ENCODE assay signal across 1 cellular context in the genomic region with DNA sequence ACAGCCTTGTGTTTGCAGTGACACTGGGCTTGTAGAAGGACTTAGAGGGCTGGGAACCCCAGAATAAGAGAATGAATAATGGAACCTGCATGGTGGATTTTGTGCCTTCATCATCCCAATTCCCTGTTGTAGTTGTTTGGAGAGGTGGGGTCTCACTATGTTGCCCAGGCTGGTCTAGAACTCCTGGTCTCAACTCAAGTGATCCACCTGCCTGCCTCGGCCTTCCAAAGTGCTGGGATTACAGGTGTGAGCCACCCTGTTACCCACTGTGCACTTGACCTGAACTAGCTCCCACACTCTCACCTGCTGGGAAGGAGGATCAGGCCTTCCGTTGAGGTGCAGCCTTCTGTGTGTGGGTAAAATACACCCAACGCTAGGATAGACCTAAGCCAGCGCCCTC.
TF ChIP-seq lines count a peak whose summit lies in the region.

No MANE protein-coding gene starts in this region.

TF ChIP-seq in GM23338, 12 proteins besides CTCF, POLR2A, EP300 and RAD21:
- no peak for TF ChIP-seq JUNB (IDR thresholded peaks at IDR 0.05; ENCODE audit: unreplicated experiment)
- no peak for TF ChIP-seq ZNF114 (CRISPR knock-in tag; IDR thresholded peaks at IDR 0.05)
- TF ChIP-seq, protein P1, sequence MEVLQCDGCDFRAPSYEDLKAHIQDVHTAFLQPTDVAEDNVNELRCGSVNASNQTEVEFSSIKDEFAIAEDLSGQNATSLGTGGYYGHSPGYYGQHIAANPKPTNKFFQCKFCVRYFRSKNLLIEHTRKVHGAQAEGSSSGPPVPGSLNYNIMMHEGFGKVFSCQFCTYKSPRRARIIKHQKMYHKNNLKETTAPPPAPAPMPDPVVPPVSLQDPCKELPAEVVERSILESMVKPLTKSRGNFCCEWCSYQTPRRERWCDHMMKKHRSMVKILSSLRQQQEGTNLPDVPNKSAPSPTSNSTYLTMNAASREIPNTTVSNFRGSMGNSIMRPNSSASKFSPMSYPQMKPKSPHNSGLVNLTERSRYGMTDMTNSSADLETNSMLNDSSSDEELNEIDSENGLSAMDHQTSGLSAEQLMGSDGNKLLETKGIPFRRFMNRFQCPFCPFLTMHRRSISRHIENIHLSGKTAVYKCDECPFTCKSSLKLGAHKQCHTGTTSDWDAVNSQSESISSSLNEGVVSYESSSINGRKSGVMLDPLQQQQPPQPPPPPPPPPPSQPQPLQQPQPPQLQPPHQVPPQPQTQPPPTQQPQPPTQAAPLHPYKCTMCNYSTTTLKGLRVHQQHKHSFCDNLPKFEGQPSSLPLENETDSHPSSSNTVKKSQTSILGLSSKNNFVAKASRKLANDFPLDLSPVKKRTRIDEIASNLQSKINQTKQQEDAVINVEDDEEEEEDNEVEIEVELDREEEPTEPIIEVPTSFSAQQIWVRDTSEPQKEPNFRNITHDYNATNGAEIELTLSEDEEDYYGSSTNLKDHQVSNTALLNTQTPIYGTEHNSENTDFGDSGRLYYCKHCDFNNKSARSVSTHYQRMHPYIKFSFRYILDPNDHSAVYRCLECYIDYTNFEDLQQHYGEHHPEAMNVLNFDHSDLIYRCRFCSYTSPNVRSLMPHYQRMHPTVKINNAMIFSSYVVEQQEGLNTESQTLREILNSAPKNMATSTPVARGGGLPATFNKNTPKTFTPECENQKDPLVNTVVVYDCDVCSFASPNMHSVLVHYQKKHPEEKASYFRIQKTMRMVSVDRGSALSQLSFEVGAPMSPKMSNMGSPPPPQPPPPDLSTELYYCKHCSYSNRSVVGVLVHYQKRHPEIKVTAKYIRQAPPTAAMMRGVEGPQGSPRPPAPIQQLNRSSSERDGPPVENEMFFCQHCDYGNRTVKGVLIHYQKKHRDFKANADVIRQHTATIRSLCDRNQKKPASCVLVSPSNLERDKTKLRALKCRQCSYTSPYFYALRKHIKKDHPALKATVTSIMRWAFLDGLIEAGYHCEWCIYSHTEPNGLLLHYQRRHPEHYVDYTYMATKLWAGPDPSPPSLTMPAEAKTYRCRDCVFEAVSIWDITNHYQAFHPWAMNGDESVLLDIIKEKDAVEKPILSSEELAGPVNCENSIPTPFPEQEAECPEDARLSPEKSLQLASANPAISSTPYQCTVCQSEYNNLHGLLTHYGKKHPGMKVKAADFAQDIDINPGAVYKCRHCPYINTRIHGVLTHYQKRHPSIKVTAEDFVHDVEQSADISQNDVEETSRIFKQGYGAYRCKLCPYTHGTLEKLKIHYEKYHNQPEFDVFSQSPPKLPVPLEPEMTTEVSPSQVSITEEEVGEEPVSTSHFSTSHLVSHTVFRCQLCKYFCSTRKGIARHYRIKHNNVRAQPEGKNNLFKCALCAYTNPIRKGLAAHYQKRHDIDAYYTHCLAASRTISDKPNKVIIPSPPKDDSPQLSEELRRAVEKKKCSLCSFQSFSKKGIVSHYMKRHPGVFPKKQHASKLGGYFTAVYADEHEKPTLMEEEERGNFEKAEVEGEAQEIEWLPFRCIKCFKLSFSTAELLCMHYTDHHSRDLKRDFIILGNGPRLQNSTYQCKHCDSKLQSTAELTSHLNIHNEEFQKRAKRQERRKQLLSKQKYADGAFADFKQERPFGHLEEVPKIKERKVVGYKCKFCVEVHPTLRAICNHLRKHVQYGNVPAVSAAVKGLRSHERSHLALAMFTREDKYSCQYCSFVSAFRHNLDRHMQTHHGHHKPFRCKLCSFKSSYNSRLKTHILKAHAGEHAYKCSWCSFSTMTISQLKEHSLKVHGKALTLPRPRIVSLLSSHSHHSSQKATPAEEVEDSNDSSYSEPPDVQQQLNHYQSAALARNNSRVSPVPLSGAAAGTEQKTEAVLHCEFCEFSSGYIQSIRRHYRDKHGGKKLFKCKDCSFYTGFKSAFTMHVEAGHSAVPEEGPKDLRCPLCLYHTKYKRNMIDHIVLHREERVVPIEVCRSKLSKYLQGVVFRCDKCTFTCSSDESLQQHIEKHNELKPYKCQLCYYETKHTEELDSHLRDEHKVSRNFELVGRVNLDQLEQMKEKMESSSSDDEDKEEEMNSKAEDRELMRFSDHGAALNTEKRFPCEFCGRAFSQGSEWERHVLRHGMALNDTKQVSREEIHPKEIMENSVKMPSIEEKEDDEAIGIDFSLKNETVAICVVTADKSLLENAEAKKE (CRISPR knock-in tag; IDR thresholded peaks at IDR 0.05) = no peak
- TF ChIP-seq, protein P2, sequence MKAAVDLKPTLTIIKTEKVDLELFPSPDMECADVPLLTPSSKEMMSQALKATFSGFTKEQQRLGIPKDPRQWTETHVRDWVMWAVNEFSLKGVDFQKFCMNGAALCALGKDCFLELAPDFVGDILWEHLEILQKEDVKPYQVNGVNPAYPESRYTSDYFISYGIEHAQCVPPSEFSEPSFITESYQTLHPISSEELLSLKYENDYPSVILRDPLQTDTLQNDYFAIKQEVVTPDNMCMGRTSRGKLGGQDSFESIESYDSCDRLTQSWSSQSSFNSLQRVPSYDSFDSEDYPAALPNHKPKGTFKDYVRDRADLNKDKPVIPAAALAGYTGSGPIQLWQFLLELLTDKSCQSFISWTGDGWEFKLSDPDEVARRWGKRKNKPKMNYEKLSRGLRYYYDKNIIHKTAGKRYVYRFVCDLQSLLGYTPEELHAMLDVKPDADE (IDR thresholded peaks at IDR 0.05) = no peak
- no peak for TF ChIP-seq STAT1 (IDR thresholded peaks at IDR 0.05; ENCODE audit: unreplicated experiment)
- TF ChIP-seq, protein P3, sequence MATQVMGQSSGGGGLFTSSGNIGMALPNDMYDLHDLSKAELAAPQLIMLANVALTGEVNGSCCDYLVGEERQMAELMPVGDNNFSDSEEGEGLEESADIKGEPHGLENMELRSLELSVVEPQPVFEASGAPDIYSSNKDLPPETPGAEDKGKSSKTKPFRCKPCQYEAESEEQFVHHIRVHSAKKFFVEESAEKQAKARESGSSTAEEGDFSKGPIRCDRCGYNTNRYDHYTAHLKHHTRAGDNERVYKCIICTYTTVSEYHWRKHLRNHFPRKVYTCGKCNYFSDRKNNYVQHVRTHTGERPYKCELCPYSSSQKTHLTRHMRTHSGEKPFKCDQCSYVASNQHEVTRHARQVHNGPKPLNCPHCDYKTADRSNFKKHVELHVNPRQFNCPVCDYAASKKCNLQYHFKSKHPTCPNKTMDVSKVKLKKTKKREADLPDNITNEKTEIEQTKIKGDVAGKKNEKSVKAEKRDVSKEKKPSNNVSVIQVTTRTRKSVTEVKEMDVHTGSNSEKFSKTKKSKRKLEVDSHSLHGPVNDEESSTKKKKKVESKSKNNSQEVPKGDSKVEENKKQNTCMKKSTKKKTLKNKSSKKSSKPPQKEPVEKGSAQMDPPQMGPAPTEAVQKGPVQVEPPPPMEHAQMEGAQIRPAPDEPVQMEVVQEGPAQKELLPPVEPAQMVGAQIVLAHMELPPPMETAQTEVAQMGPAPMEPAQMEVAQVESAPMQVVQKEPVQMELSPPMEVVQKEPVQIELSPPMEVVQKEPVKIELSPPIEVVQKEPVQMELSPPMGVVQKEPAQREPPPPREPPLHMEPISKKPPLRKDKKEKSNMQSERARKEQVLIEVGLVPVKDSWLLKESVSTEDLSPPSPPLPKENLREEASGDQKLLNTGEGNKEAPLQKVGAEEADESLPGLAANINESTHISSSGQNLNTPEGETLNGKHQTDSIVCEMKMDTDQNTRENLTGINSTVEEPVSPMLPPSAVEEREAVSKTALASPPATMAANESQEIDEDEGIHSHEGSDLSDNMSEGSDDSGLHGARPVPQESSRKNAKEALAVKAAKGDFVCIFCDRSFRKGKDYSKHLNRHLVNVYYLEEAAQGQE (IDR thresholded peaks at IDR 0.05; ENCODE audit: unreplicated experiment) = no peak
- no peak for TF ChIP-seq POLR2AphosphoS5 (IDR thresholded peaks at IDR 0.05; ENCODE audit: low read depth)
- no peak for TF ChIP-seq CREB1 (CRISPR knock-in tag; IDR thresholded peaks at IDR 0.05; ENCODE audit: low read depth)
- TF ChIP-seq ZNF331 (CRISPR knock-in tag; IDR thresholded peaks at IDR 0.05; ENCODE audit: low read depth) = no peak
- TF ChIP-seq EZH2 (IDR thresholded peaks at IDR 0.05; ENCODE audit: low read depth, unreplicated experiment) = no peak
TF ChIP-seq in GM23338: peak in this region for 0.
